ENCODE assay signal across 7 cellular contexts in genomic region chr2:39107156-39107555, GRCh38. TPM values are rescaled to one million over a fixed set of nuclear protein-coding genes. Genes with fewer than 3 reads are reported as not detected.
DNase-seq lines count a peak whose midpoint lies in the region; ATAC-seq and TF ChIP-seq lines count a peak whose summit lies in the region.

No MANE protein-coding gene starts in this region.

- POLR2A ChIA-PET in CD8-positive, alpha-beta T cell (lab: Charles Lee): no interaction called here
- POLR2A ChIA-PET in HEK293 (lab: Yijun Ruan, JAX): interaction anchor here (1.0 kb wide), 1 partner anchor 13 kb away, joined by 4 read pairs; the partner anchor contains the start of gene SOS1
- POLR2A ChIA-PET in activated CD8-positive, alpha-beta T cell treated with anti-CD3 and anti-CD28 coated beads, Interleukin-2, amount 10 ng/mL, durations not matched to agents 7 days and 5 days (lab: Charles Lee): interaction anchor here (1.7 kb wide), 1 partner anchor 11 kb away, joined by 4 read pairs; no protein-coding TSS in a partner anchor

- no peaks in the 10 kb centered on the region for H3K27me3 Mint-ChIP-seq in CD8-positive, alpha-beta T cell (ENCODE audit: low read depth)
- H3K27me3 Mint-ChIP-seq in activated CD8-positive, alpha-beta T cell treated with anti-CD3 and anti-CD28 coated beads, Interleukin-2, amount 10 ng/mL, durations not matched to agents 7 days and 5 days (ENCODE audit: low read depth): no peaks in the 10 kb centered on the region

- no peaks in the 10 kb centered on the region for H3K36me3 ChIP-seq in CD8-positive, alpha-beta T cell (ENCODE audit: insufficient read depth, low read length)
- H3K36me3 ChIP-seq in HEK293 (ENCODE audit: control insufficient read depth in 2 of 2, insufficient read depth in 1 of 2, low read length in 2 of 2) (no peaks in the 10 kb centered on the region; a peak in 1 of 3 replicates), mucosa of descending colon (ENCODE audit: low read depth) (no peaks in the 10 kb centered on the region)

- no peak overlapping the region for H3K27ac ChIP-seq in CD8-positive, alpha-beta T cell (ENCODE audit: low read depth, low read length)
- no peak overlapping the region for H3K27ac ChIP-seq in HEK293 (ENCODE audit: extremely low read depth, low read depth, low read length)

- intact Hi-C loops in CD8-positive, alpha-beta T cell (cut with DNase I, micrococcal nuclease): no loop called here
- intact Hi-C loops in mucosa of descending colon (cut with DNase I, micrococcal nuclease): no loop called here

- no peak overlapping the region for H3K4me3 Mint-ChIP-seq in CD8-positive, alpha-beta T cell
- no peak overlapping the region for H3K4me3 Mint-ChIP-seq in activated CD8-positive, alpha-beta T cell treated with anti-CD3 and anti-CD28 coated beads, Interleukin-2, amount 10 ng/mL, durations not matched to agents 7 days and 5 days

- no peaks in the 10 kb centered on the region for H3K9me3 Mint-ChIP-seq in CD8-positive, alpha-beta T cell
- no peaks in the 10 kb centered on the region for H3K9me3 Mint-ChIP-seq in activated CD8-positive, alpha-beta T cell treated with anti-CD3 and anti-CD28 coated beads, Interleukin-2, amount 10 ng/mL, durations not matched to agents 7 days and 5 days (ENCODE audit: insufficient read depth)

- TF ChIP-seq CTCF in CD8-positive, alpha-beta T cell (IDR thresholded peaks at IDR 0.05): no peak
- TF ChIP-seq CTCF in HEK293 (tag by site-specific recombination; IDR thresholded peaks at IDR 0.05) (no peak), mucosa of descending colon (IDR thresholded peaks at IDR 0.05) (no peak)

- no peaks in the 10 kb centered on the region for H3K9me3 ChIP-seq in CD8-positive, alpha-beta T cell (ENCODE audit: low read length)
- H3K9me3 ChIP-seq in HEK293 (ENCODE audit: control insufficient read depth, insufficient read depth, low read depth, low read length): no peaks in the 10 kb centered on the region
- H3K9me3 ChIP-seq in mucosa of descending colon: no peaks in the 10 kb centered on the region

- no peak for ATAC-seq in CD8-positive, alpha-beta T cell
- no peak for ATAC-seq in activated CD8-positive, alpha-beta T cell treated with anti-CD3 and anti-CD28 coated beads, Interleukin-2, amount 10 ng/mL, durations not matched to agents 7 days and 5 days
- ATAC-seq in mucosa of descending colon: peak; percentile 24

- H3K36me3 Mint-ChIP-seq in CD8-positive, alpha-beta T cell: peaks cover 27% of the 10 kb centered on the region
- H3K36me3 Mint-ChIP-seq in activated CD8-positive, alpha-beta T cell treated with anti-CD3 and anti-CD28 coated beads, Interleukin-2, amount 10 ng/mL, durations not matched to agents 7 days and 5 days (ENCODE audit: low read depth): peaks cover 71% of the 10 kb centered on the region

- CTCF ChIA-PET in CD8-positive, alpha-beta T cell (lab: Charles Lee): interaction anchor here (1.1 kb wide), 2 partner anchors 121 to 122 kb away, joined by 4 read pairs; no protein-coding TSS in a partner anchor
- CTCF ChIA-PET in HEK293 (lab: Yijun Ruan, JAX): interaction anchor here (0.6 to 1.6 kb wide), 4 partner anchors 18 to 160 kb away, joined by 3 to 5 read pairs (median 3); no protein-coding TSS in a partner anchor
- CTCF ChIA-PET in activated CD8-positive, alpha-beta T cell treated with anti-CD3 and anti-CD28 coated beads, Interleukin-2, amount 10 ng/mL, durations not matched to agents 7 days and 5 days (lab: Charles Lee): interaction anchor here (5.9 kb wide), 1 partner anchor 121 kb away, joined by 46 read pairs; no protein-coding TSS in a partner anchor

- peaks cover 69% of the 10 kb centered on the region for H3K4me1 Mint-ChIP-seq in CD8-positive, alpha-beta T cell (ENCODE audit: low read depth)
- H3K4me1 Mint-ChIP-seq in activated CD8-positive, alpha-beta T cell treated with anti-CD3 and anti-CD28 coated beads, Interleukin-2, amount 10 ng/mL, durations not matched to agents 7 days and 5 days (ENCODE audit: low read depth): peaks cover 68% of the 10 kb centered on the region

- H3K4me3 ChIP-seq in CD8-positive, alpha-beta T cell (ENCODE audit: low read depth, low read length): no peak overlapping the region
- no peak overlapping the region for H3K4me3 ChIP-seq in HEK293 (ENCODE audit: low read depth, low read length)
- H3K4me3 ChIP-seq in mucosa of descending colon: no peak overlapping the region

- H3K4me1 ChIP-seq in CD8-positive, alpha-beta T cell (ENCODE audit: insufficient read depth, low read length): peaks cover 21% of the 10 kb centered on the region
- H3K4me1 ChIP-seq in HEK293 (ENCODE audit: control insufficient read depth, insufficient read depth, low read length) (peaks cover 10% of the 10 kb centered on the region; the same call in 1 of the 2 replicates), mucosa of descending colon (ENCODE audit: low read depth) (no peaks in the 10 kb centered on the region)

- H3K27me3 ChIP-seq in CD8-positive, alpha-beta T cell (ENCODE audit: insufficient read depth, low read length): no peaks in the 10 kb centered on the region

- peak overlapping the region; percentile 79 for H3K27ac Mint-ChIP-seq in CD8-positive, alpha-beta T cell
- peak overlapping the region; percentile 45 for H3K27ac Mint-ChIP-seq in activated CD8-positive, alpha-beta T cell treated with anti-CD3 and anti-CD28 coated beads, Interleukin-2, amount 10 ng/mL, durations not matched to agents 7 days and 5 days

- no peak for DNase-seq in CD8-positive, alpha-beta T cell
- no peak for DNase-seq in activated CD8-positive, alpha-beta T cell treated with anti-CD3 and anti-CD28 coated beads, Interleukin-2, amount 10 ng/mL, durations not matched to agents 7 days and 5 days
- DNase-seq in mucosa of descending colon: no peak
- DNase-seq in cortex of kidney (lab: John Stamatoyannopoulos, UW): no peak
- no peak for DNase-seq in SW 1271 (lab: John Stamatoyannopoulos, UW)
- no peak for DNase-seq in occipital lobe (lab: John Stamatoyannopoulos, UW)

TF ChIP-seq in HEK293, 187 proteins besides CTCF, POLR2A, EP300 and RAD21 (continues in another document):
- TF ChIP-seq ZBTB17 (tag by site-specific recombination; IDR thresholded peaks at IDR 0.05) (peak; percentile 25), ZNF23 (tag by site-specific recombination; IDR thresholded peaks at IDR 0.05; ENCODE audit: borderline replicate concordance) (no peak), ZNF677 (tag by site-specific recombination; IDR thresholded peaks at IDR 0.05) (no peak), SP7 (tag by site-specific recombination; IDR thresholded peaks at IDR 0.05) (no peak), TSHZ1 (tag by site-specific recombination; IDR thresholded peaks at IDR 0.05; ENCODE audit: borderline replicate concordance) (peak; percentile 82; the same call in 1 of the 2 replicates), ZSCAN30 (tag by site-specific recombination; IDR thresholded peaks at IDR 0.05) (0 out of 2 replicates have a peak, but pooled peaks have one; percentile 19)

RNA-seq across cellular contexts. Expression of gene SOS1, which starts 13.7 kb away (rescaled TPM):
- 10 to 100 TPM; 20.2 to 22.8 TPM for total RNA-seq in CD8-positive, alpha-beta T cell
- 100 to 1,000 TPM; 209 to 243 TPM for total RNA-seq in activated CD8-positive, alpha-beta T cell treated with anti-CD3 and anti-CD28 coated beads, Interleukin-2, amount 10 ng/mL, durations not matched to agents 7 days and 5 days
- total RNA-seq in mucosa of descending colon: 10 to 100 TPM; 38.8 to 44.2 (median 39.8) TPM
- 32.1 TPM for total RNA-seq in occipital lobe
